In the genomic region with DNA sequence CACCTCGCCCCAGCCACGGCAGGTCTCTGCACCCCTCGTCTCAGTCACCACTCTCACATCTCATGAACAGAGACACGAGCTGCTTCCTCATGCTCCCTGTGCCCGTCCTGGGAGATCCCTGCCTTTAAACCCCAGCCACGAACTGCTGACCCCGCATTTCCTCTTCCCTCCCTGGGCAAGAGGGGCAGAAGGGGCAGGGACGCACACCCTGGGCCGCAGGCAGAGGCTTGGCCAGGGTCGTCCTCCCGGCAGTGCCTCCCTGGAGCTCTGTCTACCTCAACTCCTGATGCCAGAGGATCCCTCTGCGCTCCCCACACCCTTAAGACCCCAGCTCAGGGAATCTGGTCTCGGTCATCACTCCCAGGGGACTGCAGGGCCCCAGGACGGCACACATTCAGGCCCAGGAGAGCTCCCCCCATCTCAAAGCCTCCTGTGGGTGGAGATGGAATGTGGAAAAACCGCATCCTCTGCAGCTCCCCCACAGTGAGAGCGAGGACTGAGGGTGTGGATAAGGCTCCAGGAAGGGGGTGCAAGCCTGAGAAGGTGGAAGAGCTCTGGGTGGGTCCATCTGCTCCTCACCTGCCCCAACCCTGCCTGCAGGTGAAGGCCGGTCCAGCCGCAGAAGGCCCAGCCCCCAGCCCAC, we compare ENCODE assay signal across 8 cellular contexts. TPM values are rescaled to one million over a fixed set of nuclear protein-coding genes. Genes with fewer than 3 reads are reported as not detected.
A peak's percentile ranks its signal among the peaks of the same experiment; 100 is the strongest.
DNase-seq lines count a peak whose midpoint lies in the region; ATAC-seq and TF ChIP-seq lines count a peak whose summit lies in the region.

No MANE protein-coding gene starts in this region.

- H3K4me3 Mint-ChIP-seq in IgD-negative memory B cell = peak overlapping the region; percentile 87 to 97 (median 92)

- H3K27me3 ChIP-seq in BJ (ENCODE audit: control insufficient read depth, insufficient read depth, low read length) (no peaks in the 10 kb centered on the region), lung (ENCODE audit: control insufficient read depth, insufficient read depth) (no peaks in the 10 kb centered on the region)

- DNase-seq in BJ (ENCODE audit: low read depth) (no peak), T47D (ENCODE audit: low read depth in 1 of 2, low spot score in 1 of 2) (peak; percentile 67 to 77), lung (ENCODE audit: low spot score) (no peak), ureter (ENCODE audit: low spot score) (peak; percentile 70), cerebellum (ENCODE audit: low spot score) (no peak), NCI-H1048 (lab: John Stamatoyannopoulos, UW) (no peak)
- no peak for DNase-seq in activated CD8-positive, alpha-beta memory T cell treated with anti-CD3 and anti-CD28 coated beads, Interleukin-2, amount 50 U/mL, for 4 hours

- POLR2A ChIA-PET in BJ (lab: Charles Lee) = no interaction called here

- 32 to 45% methylated on average over 17 to 18 of the region's 18 CpGs for WGBS in lung, 2 donors

- no peaks in the 10 kb centered on the region for H3K9me3 ChIP-seq in lung (ENCODE audit: control insufficient read depth in 2 of 2, insufficient read depth in 1 of 2, low read length in 1 of 2)

- H3K36me3 ChIP-seq in BJ (ENCODE audit: control insufficient read depth, insufficient read depth, low read length) = peaks cover 3% of the 10 kb centered on the region
- H3K36me3 ChIP-seq in lung (ENCODE audit: control insufficient read depth in 2 of 2, insufficient read depth in 2 of 2, low read length in 2 of 2) = no peaks in the 10 kb centered on the region

- no peaks in the 10 kb centered on the region for H3K36me3 Mint-ChIP-seq in IgD-negative memory B cell

- peaks cover under 1% of the 10 kb centered on the region for H3K27me3 Mint-ChIP-seq in IgD-negative memory B cell

- peaks cover 34 to 41% (median 37%) of the 10 kb centered on the region in 3 donors for H3K4me1 Mint-ChIP-seq in IgD-negative memory B cell

- H3K4me3 ChIP-seq in BJ (ENCODE audit: low read depth, low read length) (peak overlapping the region; percentile 72), lung (peak overlapping the region; percentile 76)

- CTCF ChIA-PET in BJ (lab: Yijun Ruan, JAX) = interaction anchor here (0.6 to 5.3 kb wide), 8 partner anchors 10 to 266 kb away, joined by 3 to 28 read pairs (median 4); no protein-coding TSS in a partner anchor

- no peak for TF ChIP-seq CTCF in BJ (IDR thresholded peaks at IDR 0.05; ENCODE audit: insufficient read depth, low read depth, low read length)
- TF ChIP-seq CTCF in lung (IDR thresholded peaks at IDR 0.05; ENCODE audit: control extremely low read depth, extremely low read depth) = no peak

- H3K9me3 Mint-ChIP-seq in IgD-negative memory B cell = no peaks in the 10 kb centered on the region

- H3K4me1 ChIP-seq in lung (ENCODE audit: control insufficient read depth in 2 of 2, insufficient read depth in 2 of 2, low read length in 2 of 2) = peaks cover 0 to 15% of the 10 kb centered on the region in 2 donors

- no peak for ATAC-seq in lung (ENCODE audit: insufficient read depth, low FRiP score)

- no peak overlapping the region for H3K27ac ChIP-seq in lung (ENCODE audit: low read depth in 1 of 2, low read length in 1 of 2)

- H3K27ac Mint-ChIP-seq in IgD-negative memory B cell = peak overlapping the region; percentile 88 to 98 (median 90)

- in situ Hi-C loops in T47D (cut with HindIII; ENCODE audit: low pct_unique_long_range_greater_than_20kb, low sequenced_read_pairs) = no loop called here

RNA-seq across cellular contexts. Expression of a gene that starts 1.2 kb away (rescaled TPM):
- polyA plus RNA-seq in BJ (2011; rRNA removed) (58.2 and 96.4 TPM in 2 replicates), IgD-negative memory B cell (40.9 TPM), lung (100 to 1,000 TPM in 1 of 2 donors, 10 to 100 TPM in 1; 13.1 to 179 TPM)
- 26.4 and 40.3 TPM in 2 replicates for polyA minus RNA-seq in BJ (2011; rRNA and poly(A)+ RNA removed)
- total RNA-seq in lung (10 to 100 TPM; 37.4 to 37.6 TPM), ureter (31.3 TPM), cerebellum (19.2 TPM)

Comparison
In these comparisons a context has a peak if more than half of its experiments do, and no peak if none do; other contexts are left out.
1. DNase-seq: peak in T47D (2 of 2) and ureter (single experiment); none in BJ (single experiment), lung (single experiment), cerebellum (single experiment), activated CD8-positive, alpha-beta memory T cell treated with anti-CD3 and anti-CD28 coated beads, Interleukin-2, amount 50 U/mL, for 4 hours (single experiment) and NCI-H1048 (single experiment).